In genomic region chr2:203748331-203749126, GRCh38 we compare ENCODE assay signal across 26 cellular contexts. TPM values are rescaled to one million over a fixed set of nuclear protein-coding genes. Genes with fewer than 3 reads are reported as not detected.
DNase-seq lines count a peak whose midpoint lies in the region; ATAC-seq and TF ChIP-seq lines count a peak whose summit lies in the region.
"Had no signal": no experiment of that assay in that cellular context is flagged by ENCODE, and none has a peak within 500 bp of the region (broad histone marks: within the 10 kb centered on the region; RNA-seq: fewer than 3 reads in every experiment).

No MANE protein-coding gene starts in this region.

- H3K9me3 ChIP-seq in CD8-positive, alpha-beta memory T cell (ENCODE audit: low read length): no peaks in the 10 kb centered on the region
- H3K9me3 ChIP-seq: gastrocnemius medialis, left lung, psoas muscle, sigmoid colon, thoracic aorta had no signal

- no peaks in the 10 kb centered on the region for H3K27me3 Mint-ChIP-seq in activated T-cell treated with anti-CD3 and anti-CD28 coated beads, Interleukin-2, amount 50 U/mL, for 4 hours (ENCODE audit: low read depth)
- no peaks in the 10 kb centered on the region for H3K27me3 Mint-ChIP-seq in CD8-positive, alpha-beta memory T cell
- H3K27me3 Mint-ChIP-seq in activated CD8-positive, alpha-beta T cell treated with anti-CD3 and anti-CD28 coated beads for 36 hours: no peaks in the 10 kb centered on the region
- H3K27me3 Mint-ChIP-seq in effector memory CD8-positive, alpha-beta T cell: no peaks in the 10 kb centered on the region
- H3K27me3 Mint-ChIP-seq: dendritic cell treated with granulocyte-macrophage colony-stimulating factor and Interleukin-4, amounts not matched to agents 40 ng/mL and 50 ng/mL, for 4 days had no signal

- peak overlapping the region; percentile 24 to 90 (median 48) for H3K27ac Mint-ChIP-seq in CD8-positive, alpha-beta memory T cell
- H3K27ac Mint-ChIP-seq in activated CD8-positive, alpha-beta T cell treated with anti-CD3 and anti-CD28 coated beads for 36 hours: peak overlapping the region; percentile 88
- H3K27ac Mint-ChIP-seq in effector memory CD8-positive, alpha-beta T cell: peak overlapping the region; percentile 3 to 52
- H3K27ac Mint-ChIP-seq: dendritic cell treated with granulocyte-macrophage colony-stimulating factor and Interleukin-4, amounts not matched to agents 40 ng/mL and 50 ng/mL, for 4 days had no signal

- H3K9me3 Mint-ChIP-seq in activated T-cell treated with anti-CD3 and anti-CD28 coated beads, Interleukin-2, amount 50 U/mL, for 4 hours: peaks cover 8% of the 10 kb centered on the region
- peaks cover 0 to 8% (median 0%) of the 10 kb centered on the region in 5 donors for H3K9me3 Mint-ChIP-seq in CD8-positive, alpha-beta memory T cell
- H3K9me3 Mint-ChIP-seq in activated CD8-positive, alpha-beta T cell treated with anti-CD3 and anti-CD28 coated beads for 36 hours: peaks cover 18% of the 10 kb centered on the region
- peaks cover 0 to 5% of the 10 kb centered on the region in 2 donors for H3K9me3 Mint-ChIP-seq in effector memory CD8-positive, alpha-beta T cell

- H3K27ac ChIP-seq in CD8-positive, alpha-beta memory T cell (ENCODE audit: low read depth, low read length): no peak overlapping the region
- H3K27ac ChIP-seq: BLaER1, gastrocnemius medialis, hepatocyte, left lung, psoas muscle, sigmoid colon, thoracic aorta had no signal

- CTCF ChIA-PET in CD8-positive, alpha-beta memory T cell (lab: Charles Lee): interaction anchor here (1.1 to 1.6 kb wide), 3 partner anchors 10 to 67 kb away, joined by 3 to 7 read pairs (median 5); no protein-coding TSS in a partner anchor
- CTCF ChIA-PET in activated CD8-positive, alpha-beta T cell treated with anti-CD3 and anti-CD28 coated beads for 36 hours (lab: Charles Lee): interaction anchor here (0.9 to 3.5 kb wide), 11 partner anchors 10 to 67 kb away, joined by 3 to 16 read pairs (median 7); no protein-coding TSS in a partner anchor

- peaks cover 43% of the 10 kb centered on the region for H3K4me1 ChIP-seq in CD8-positive, alpha-beta memory T cell (ENCODE audit: insufficient read depth, low read length)
- H3K4me1 ChIP-seq: left lung, sigmoid colon had no signal

- H3K36me3 Mint-ChIP-seq in activated T-cell treated with anti-CD3 and anti-CD28 coated beads, Interleukin-2, amount 50 U/mL, for 4 hours (ENCODE audit: insufficient read depth): peaks cover 23% of the 10 kb centered on the region
- H3K36me3 Mint-ChIP-seq in CD8-positive, alpha-beta memory T cell: peaks cover 15 to 22% (median 21%) of the 10 kb centered on the region in 3 donors
- peaks cover 52% of the 10 kb centered on the region for H3K36me3 Mint-ChIP-seq in activated CD8-positive, alpha-beta T cell treated with anti-CD3 and anti-CD28 coated beads for 36 hours (ENCODE audit: low read depth)
- peaks cover 11% of the 10 kb centered on the region for H3K36me3 Mint-ChIP-seq in effector memory CD8-positive, alpha-beta T cell (ENCODE audit: insufficient read depth)

- TF ChIP-seq CTCF in activated CD8-positive, alpha-beta T cell treated with anti-CD3 and anti-CD28 coated beads for 36 hours (IDR thresholded peaks at IDR 0.05): no peak

- H3K4me3 ChIP-seq in CD8-positive, alpha-beta memory T cell (ENCODE audit: low read length): no peak overlapping the region
- H3K4me3 ChIP-seq: BLaER1, gastrocnemius medialis, hepatocyte, K562, left lung, MG63, psoas muscle, sigmoid colon, thoracic aorta had no signal

- H3K4me3 Mint-ChIP-seq in activated T-cell treated with anti-CD3 and anti-CD28 coated beads, Interleukin-2, amount 50 U/mL, for 4 hours: peak overlapping the region; percentile 58
- H3K4me3 Mint-ChIP-seq in CD8-positive, alpha-beta memory T cell: peak overlapping the region in 1 of 7 donors; percentile 6
- H3K4me3 Mint-ChIP-seq in activated CD8-positive, alpha-beta T cell treated with anti-CD3 and anti-CD28 coated beads for 36 hours: peak overlapping the region; percentile 56
- no peak overlapping the region for H3K4me3 Mint-ChIP-seq in effector memory CD8-positive, alpha-beta T cell
- H3K4me3 Mint-ChIP-seq: dendritic cell treated with granulocyte-macrophage colony-stimulating factor and Interleukin-4, amounts not matched to agents 40 ng/mL and 50 ng/mL, for 4 days had no signal

- no peak for DNase-seq in activated T-cell treated with anti-CD3 and anti-CD28 coated beads, Interleukin-2, amount 50 U/mL, for 4 hours
- no peak for DNase-seq in activated T-cell treated with anti-CD3 and anti-CD28 coated beads for 4 hours
- no peak for DNase-seq in CD8-positive, alpha-beta memory T cell
- DNase-seq in activated CD8-positive, alpha-beta T cell treated with anti-CD3 and anti-CD28 coated beads for 36 hours: no peak
- DNase-seq in effector memory CD8-positive, alpha-beta T cell: no peak
- DNase-seq: central memory CD4-positive, alpha-beta T cell; gastrocnemius medialis; left lung; MG63; NCI-H1105 treated with DMSO at 0.1 percent for 48 hours; NCI-H1930; NCI-H526; nucleus accumbens; psoas muscle; SIG-M5; sigmoid colon; SW 1271 had no signal

- intact Hi-C loops in activated CD8-positive, alpha-beta T cell treated with anti-CD3 and anti-CD28 coated beads for 36 hours (cut with micrococcal nuclease): no loop called here

- ATAC-seq in activated T-cell treated with anti-CD3 and anti-CD28 coated beads, Interleukin-2, amount 50 U/mL, for 4 hours: peak; percentile 68 to 71
- peak; percentile 66 for ATAC-seq in activated CD8-positive, alpha-beta T cell treated with anti-CD3 and anti-CD28 coated beads for 36 hours
- no peak for ATAC-seq in effector memory CD8-positive, alpha-beta T cell (replicated peaks)
- ATAC-seq in esophagus mucosa: no peak
- no peak for ATAC-seq in GM21360 (IDR thresholded peaks at IDR 0.05; ENCODE audit: unreplicated experiment)
- no peak for ATAC-seq in GM18870 (IDR thresholded peaks at IDR 0.05; ENCODE audit: unreplicated experiment)
- ATAC-seq: gastrocnemius medialis, K562, left lung, psoas muscle had no signal

- peaks cover 68% of the 10 kb centered on the region for H3K4me1 Mint-ChIP-seq in activated T-cell treated with anti-CD3 and anti-CD28 coated beads, Interleukin-2, amount 50 U/mL, for 4 hours (ENCODE audit: low read depth)
- peaks cover 52 to 76% (median 69%) of the 10 kb centered on the region in 3 donors for H3K4me1 Mint-ChIP-seq in CD8-positive, alpha-beta memory T cell
- peaks cover 67% of the 10 kb centered on the region for H3K4me1 Mint-ChIP-seq in activated CD8-positive, alpha-beta T cell treated with anti-CD3 and anti-CD28 coated beads for 36 hours (ENCODE audit: low read depth)
- peaks cover 28 to 30% of the 10 kb centered on the region in 2 donors for H3K4me1 Mint-ChIP-seq in effector memory CD8-positive, alpha-beta T cell (ENCODE audit: low read depth in 2 of 2)

- POLR2A ChIA-PET in CD8-positive, alpha-beta memory T cell (lab: Charles Lee): interaction anchor here (1.1 to 1.3 kb wide), 2 partner anchors 8 to 34 kb away, joined by 3 to 10 read pairs; no protein-coding TSS in a partner anchor
- POLR2A ChIA-PET in activated CD8-positive, alpha-beta T cell treated with anti-CD3 and anti-CD28 coated beads for 36 hours (lab: Charles Lee): interaction anchor here (0.8 to 7.5 kb wide), 15 partner anchors 8 to 63 kb away, joined by 3 to 50 read pairs (median 7); partner anchors contain the start of gene CD28

- no peaks in the 10 kb centered on the region for H3K36me3 ChIP-seq in CD8-positive, alpha-beta memory T cell (ENCODE audit: insufficient read depth, low read length)
- H3K36me3 ChIP-seq: BLaER1, gastrocnemius medialis, left lung, MG63, sigmoid colon, thoracic aorta had no signal

- H3K27me3 ChIP-seq in CD8-positive, alpha-beta memory T cell (ENCODE audit: insufficient read depth, low read length, poor library complexity, severe bottlenecking): no peaks in the 10 kb centered on the region
- H3K27me3 ChIP-seq: BLaER1, gastrocnemius medialis, hepatocyte, left lung, MG63, sigmoid colon had no signal

RNA-seq across cellular contexts. Expression of gene CD28, which starts 42.1 kb away (rescaled TPM):
- 100 to 1,000 TPM in 2 of 3 donors, 10 to 100 TPM in 1; 78.3 to 124 (median 124) TPM for total RNA-seq in activated T-cell treated with anti-CD3 and anti-CD28 coated beads, Interleukin-2, amount 50 U/mL, for 4 hours
- 10 to 100 TPM; 64.1 to 66.4 TPM for total RNA-seq in CD8-positive, alpha-beta memory T cell
- 61.1 TPM for polyA plus RNA-seq in CD8-positive, alpha-beta memory T cell
- total RNA-seq in activated CD8-positive, alpha-beta T cell treated with anti-CD3 and anti-CD28 coated beads for 36 hours: 10 to 100 TPM; 94.2 to 97.3 TPM
- 0.28 TPM for total RNA-seq in esophagus mucosa
- total RNA-seq: hepatocyte had no signal
- polyA plus RNA-seq: AG04450, hepatocyte had no signal

Comparison
In these comparisons a context has a peak if more than half of its experiments do, and no peak if none do; other contexts are left out.
1. ATAC-seq: peak in activated T-cell treated with anti-CD3 and anti-CD28 coated beads, Interleukin-2, amount 50 U/mL, for 4 hours (2 of 2) and activated CD8-positive, alpha-beta T cell treated with anti-CD3 and anti-CD28 coated beads for 36 hours (single experiment); none in effector memory CD8-positive, alpha-beta T cell (single experiment), esophagus mucosa (single experiment), GM21360 (single experiment) and GM18870 (single experiment).
2. H3K4me3 Mint-ChIP-seq: peak in activated T-cell treated with anti-CD3 and anti-CD28 coated beads, Interleukin-2, amount 50 U/mL, for 4 hours (single experiment) and activated CD8-positive, alpha-beta T cell treated with anti-CD3 and anti-CD28 coated beads for 36 hours (single experiment); none in effector memory CD8-positive, alpha-beta T cell (0 of 2).
3. H3K27ac Mint-ChIP-seq: peak in every context shown above with its lines; median percentile 88 in activated CD8-positive, alpha-beta T cell treated with anti-CD3 and anti-CD28 coated beads for 36 hours; 48 in CD8-positive, alpha-beta memory T cell; 28 in effector memory CD8-positive, alpha-beta T cell.
4. RNA of gene CD28, which starts 42.1 kb away (total RNA-seq): 78.3 to 124 TPM in activated T-cell treated with anti-CD3 and anti-CD28 coated beads, Interleukin-2, amount 50 U/mL, for 4 hours, 94.2 to 97.3 TPM in activated CD8-positive, alpha-beta T cell treated with anti-CD3 and anti-CD28 coated beads for 36 hours and 64.1 to 66.4 TPM in CD8-positive, alpha-beta memory T cell; 0.28 TPM in esophagus mucosa (single experiment); every median in the first group is over 10 times any median in the second.